ENCODE assay signal across 13 cellular contexts in genomic region chr19:2039959-2040646, GRCh38. TPM values are rescaled to one million over a fixed set of nuclear protein-coding genes. Genes with fewer than 3 reads are reported as not detected.
DNase-seq lines count a peak whose midpoint lies in the region; ATAC-seq and TF ChIP-seq lines count a peak whose summit lies in the region.
"Had no signal": no experiment of that assay in that cellular context is flagged by ENCODE, and none has a peak within 500 bp of the region (broad histone marks: within the 10 kb centered on the region; RNA-seq: fewer than 3 reads in every experiment).

No MANE protein-coding gene starts in this region.

- TF ChIP-seq EP300 in upper lobe of left lung (IDR thresholded peaks at IDR 0.05), result no peak

- H3K27me3 ChIP-seq in body of pancreas (no peaks in the 10 kb centered on the region), upper lobe of left lung (no peaks in the 10 kb centered on the region)
- H3K27me3 ChIP-seq: hepatocyte had no signal

- H3K9me3 ChIP-seq in body of pancreas (peaks cover 0 to 8% (median 0%) of the 10 kb centered on the region in 3 donors), mucosa of descending colon (peaks cover 9% of the 10 kb centered on the region), upper lobe of left lung (peaks cover 0 to 7% (median 4%) of the 10 kb centered on the region in 4 donors)
- H3K9me3 ChIP-seq: SK-N-SH had no signal

- TF ChIP-seq CTCF in body of pancreas (IDR thresholded peaks at IDR 0.05), result no peak
- TF ChIP-seq CTCF in mucosa of descending colon (IDR thresholded peaks at IDR 0.05), result no peak
- TF ChIP-seq CTCF in upper lobe of left lung (IDR thresholded peaks at IDR 0.05), result no peak

- peak; percentile 37 for DNase-seq in Right ventricle myocardium superior
- no peak for DNase-seq in cardiac septum (ENCODE audit: low spot score)
- DNase-seq in body of pancreas, result peak in 2 of 4 donors; percentile 15 to 22
- DNase-seq in mucosa of descending colon, result peak; percentile 25 to 71 (median 49)
- DNase-seq in upper lobe of left lung, result peak; percentile 23 to 80
- no peak for DNase-seq in cortex of kidney (lab: John Stamatoyannopoulos, UW)
- DNase-seq: activated CD4-positive, alpha-beta T cell treated with anti-CD3 and anti-CD28 coated beads, Interleukin-2, amount 50 U/mL, for 4 hours; NCI-H524; SK-N-SH had no signal

- intact Hi-C loops in Right ventricle myocardium superior (cut with DNase I) (no loop called here), cardiac septum (cut with DNase I) (no loop called here), body of pancreas (cut with DNase I) (no loop called here), mucosa of descending colon (cut with DNase I, micrococcal nuclease) (no loop called here)

- H3K4me1 ChIP-seq in body of pancreas, result peaks cover 55% of the 10 kb centered on the region
- peaks cover 36% of the 10 kb centered on the region for H3K4me1 ChIP-seq in mucosa of descending colon (ENCODE audit: low read depth)
- H3K4me1 ChIP-seq in upper lobe of left lung, result peaks cover 41 to 60% (median 45%) of the 10 kb centered on the region in 4 donors

- 79% methylated on average over 18 of the region's 20 CpGs; no CpG with 5 or more reads in 1 of the 2 donors for WGBS in body of pancreas, 2 donors
- WGBS in upper lobe of left lung, 2 donors, result 79 to 86% methylated on average over 3 to 6 of the region's 20 CpGs

- ATAC-seq in Right ventricle myocardium superior (ENCODE audit: poor library complexity), result no peak
- no peak for ATAC-seq in body of pancreas
- no peak for ATAC-seq in mucosa of descending colon
- ATAC-seq in upper lobe of left lung (ENCODE audit: low FRiP score in 2 of 2), result no peak
- no peak for ATAC-seq in GM19351 (IDR thresholded peaks at IDR 0.05; ENCODE audit: unreplicated experiment)
- ATAC-seq in GM18868 (IDR thresholded peaks at IDR 0.05; ENCODE audit: unreplicated experiment), result no peak

- H3K27ac ChIP-seq in body of pancreas, result peak overlapping the region in 3 of 4 donors; percentile 89 to 100 (median 100)
- H3K27ac ChIP-seq in upper lobe of left lung, result peak overlapping the region; percentile 83 to 100 (median 93)
- H3K27ac ChIP-seq: hepatocyte, HL-60 had no signal

- H3K4me3 ChIP-seq in body of pancreas (no peak overlapping the region), mucosa of descending colon (no peak overlapping the region), upper lobe of left lung (no peak overlapping the region)
- H3K4me3 ChIP-seq: hepatocyte had no signal

- H3K36me3 ChIP-seq in body of pancreas (replicated peaks in 1 of 2; ENCODE audit: insufficient read depth in 1 of 2, low read depth in 2 of 2), result peaks cover 8 to 20% of the 10 kb centered on the region in 2 donors
- H3K36me3 ChIP-seq in mucosa of descending colon (ENCODE audit: low read depth), result peaks cover 10% of the 10 kb centered on the region
- peaks cover 42 to 70% (median 60%) of the 10 kb centered on the region in 4 donors for H3K36me3 ChIP-seq in upper lobe of left lung

- TF ChIP-seq POLR2A in body of pancreas (IDR thresholded peaks at IDR 0.05) (no peak), upper lobe of left lung (IDR thresholded peaks at IDR 0.05) (no peak)

RNA-seq across cellular contexts. Expression of gene MKNK2, which starts 10.9 kb away (rescaled TPM):
- total RNA-seq in Right ventricle myocardium superior (238 TPM), cardiac septum (122 TPM), body of pancreas (100 to 1,000 TPM; 180 to 273 TPM), mucosa of descending colon (100 to 1,000 TPM; 252 to 330 (median 304) TPM), upper lobe of left lung (100 to 1,000 TPM; 200 to 397 (median 264) TPM)

RNA-seq across cellular contexts. Expression of gene BTBD2, which starts 24.6 kb away (rescaled TPM):
- total RNA-seq in Right ventricle myocardium superior, result 56.3 TPM
- total RNA-seq in cardiac septum, result 60.5 TPM
- total RNA-seq in body of pancreas, result 10 to 100 TPM; 42.3 to 44.8 TPM
- 10 to 100 TPM; 66.0 to 82.3 (median 71.5) TPM for total RNA-seq in mucosa of descending colon
- 10 to 100 TPM; 49.0 to 87.3 (median 69.8) TPM for total RNA-seq in upper lobe of left lung

RNA-seq across cellular contexts. Expression of gene MOB3A, which starts 56.0 kb away (rescaled TPM):
- total RNA-seq in Right ventricle myocardium superior (15.6 TPM), cardiac septum (17.0 TPM), body of pancreas (10 to 100 TPM; 11.7 to 22.1 TPM), mucosa of descending colon (10 to 100 TPM; 39.8 to 76.8 (median 43.7) TPM), upper lobe of left lung (100 to 1,000 TPM in 1 of 6 donors, 10 to 100 TPM in 5; 35.4 to 107 (median 60.7) TPM)

RNA-seq across cellular contexts. Expression of gene IZUMO4, which starts 56.6 kb away (rescaled TPM):
- total RNA-seq in Right ventricle myocardium superior (1.7 TPM), cardiac septum (4.3 TPM), body of pancreas (1 to 10 TPM; 3.4 to 4.0 TPM), mucosa of descending colon (1 to 10 TPM; 2.2 to 5.3 (median 3.4) TPM), upper lobe of left lung (10 to 100 TPM in 2 of 6 donors, 1 to 10 TPM in 3, under 1 TPM in 1; 0.59 to 61.8 (median 6.4) TPM)

Comparison
In these comparisons a context has a peak if more than half of its experiments do, and no peak if none do; other contexts are left out.
1. DNase-seq: peak in Right ventricle myocardium superior (single experiment), mucosa of descending colon (3 of 3) and upper lobe of left lung (2 of 2); none in cardiac septum (single experiment) and cortex of kidney (single experiment).